Comparison of ENCODE assay signal across 16 cellular contexts in the genomic region with DNA sequence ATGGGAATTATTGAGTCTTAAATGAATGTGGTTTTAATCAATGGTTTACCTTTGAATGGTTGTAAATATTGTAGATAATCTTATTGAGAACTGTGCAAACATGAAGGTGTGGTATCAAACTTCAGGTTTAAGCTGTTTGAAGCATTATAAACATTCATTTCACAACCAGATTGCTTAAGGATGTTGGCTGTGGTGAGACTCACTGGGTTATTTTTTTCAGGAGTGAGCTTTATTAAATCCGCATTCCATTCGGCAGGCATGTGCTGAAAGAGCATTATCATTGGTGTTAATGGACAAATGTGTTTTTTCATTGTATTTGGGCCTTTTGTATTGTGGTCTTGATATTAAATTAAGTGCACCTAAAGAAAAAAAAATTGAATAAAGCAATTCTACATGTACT. TPM values are rescaled to one million over a fixed set of nuclear protein-coding genes. Genes with fewer than 3 reads are reported as not detected.
A peak's percentile ranks its signal among the peaks of the same experiment; 100 is the strongest.
DNase-seq lines count a peak whose midpoint lies in the region; ATAC-seq and TF ChIP-seq lines count a peak whose summit lies in the region.
"Had no signal": no experiment of that assay in that cellular context is flagged by ENCODE, and none has a peak within 500 bp of the region (broad histone marks: within the 10 kb centered on the region; RNA-seq: fewer than 3 reads in every experiment).

No MANE protein-coding gene starts in this region.

- DNase-seq in AG10803 (ENCODE audit: low read depth), result peak; percentile 58
- peak; percentile 65 for DNase-seq in amniotic epithelial cell (ENCODE audit: low read depth)
- DNase-seq in epithelial cell of esophagus (ENCODE audit: low read depth), result peak; percentile 71
- peak; percentile 48 for DNase-seq in renal cortical epithelial cell (ENCODE audit: low read depth)
- no peak for DNase-seq in substantia nigra (lab: John Stamatoyannopoulos, UW)
- DNase-seq in PC-9, result no peak
- no peak for DNase-seq in SW 1271 (lab: John Stamatoyannopoulos, UW)
- DNase-seq: ACHN; Caco-2; CD8-positive, alpha-beta T cell; DND-41; GF-D8 had no signal

- peaks cover 26% of the 10 kb centered on the region for H3K4me1 ChIP-seq in PC-9 (replicated peaks; ENCODE audit: insufficient read depth)
- H3K4me1 ChIP-seq: Caco-2, HAP-1 had no signal

- intact Hi-C loops in PC-9 (cut with micrococcal nuclease; ENCODE audit: unreplicated experiment), result no loop called here

- no peak overlapping the region for H3K27ac ChIP-seq in substantia nigra (ENCODE audit: low read depth, low read length, poor library complexity, severe bottlenecking)
- no peak overlapping the region for H3K27ac ChIP-seq in PC-9

- H3K27me3 ChIP-seq in PC-9 (ENCODE audit: insufficient read depth, low read depth), result no peaks in the 10 kb centered on the region

- H3K36me3 ChIP-seq in PC-9 (ENCODE audit: low read depth), result no peaks in the 10 kb centered on the region
- H3K36me3 ChIP-seq: HAP-1 had no signal

- H3K4me3 ChIP-seq in AG10803 (ENCODE audit: low read length) (no peak overlapping the region), epithelial cell of esophagus (ENCODE audit: low read length) (no peak overlapping the region), PC-9 (no peak overlapping the region)
- H3K4me3 ChIP-seq: HAP-1 had no signal

- H3K9me3 ChIP-seq in PC-9 (ENCODE audit: insufficient read depth, low read depth), result no peaks in the 10 kb centered on the region; the same call in 1 of the 2 replicates
- H3K9me3 ChIP-seq: Caco-2, HAP-1 had no signal

- H3K9me2 ChIP-seq in PC-9 (ENCODE audit: insufficient read depth), result no peaks in the 10 kb centered on the region

- CTCF ChIA-PET in PC-9 (lab: Charles Lee), result no interaction called here

- no peak overlapping the region for H2AFZ ChIP-seq in PC-9

- BruUV-seq in PC-9 (replicated peaks; lab: Mats Ljungman, UMichigan), result no TSS peak

- H3F3A ChIP-seq in PC-9 (ENCODE audit: insufficient read depth, low read depth), result peaks cover 13% of the 10 kb centered on the region; the same call in 1 of the 2 replicates

- H4K20me1 ChIP-seq in PC-9 (ENCODE audit: insufficient read depth), result no peaks in the 10 kb centered on the region

- ATAC-seq in HG02623 (IDR thresholded peaks at IDR 0.05; ENCODE audit: unreplicated experiment), result no peak
- ATAC-seq: CD8-positive, alpha-beta T cell; HepG2 had no signal

- POLR2A ChIA-PET in PC-9 (lab: Charles Lee; ENCODE audit: unreplicated experiment), result no interaction called here

- no peaks in the 10 kb centered on the region for H3K79me2 ChIP-seq in PC-9 (ENCODE audit: low read depth)

- H3K4me2 ChIP-seq in PC-9, result no peak overlapping the region

- no peak for TF ChIP-seq CTCF in AG10803 (conservative IDR thresholded peaks at IDR 0.05; ENCODE audit: low read length)
- no peak for TF ChIP-seq CTCF in epithelial cell of esophagus (IDR thresholded peaks at IDR 0.05; ENCODE audit: insufficient read depth, low read depth, low read length, missing control alignments)
- no peak for TF ChIP-seq CTCF in PC-9 (conservative IDR thresholded peaks at IDR 0.05)

RNA-seq across cellular contexts. Expression of a gene that starts 9.7 kb away (rescaled TPM):
- total RNA-seq in renal cortical epithelial cell (not detected in 2 replicates), PC-9 (2021) (not detected in 2 replicates)
- total RNA-seq: Caco-2; CD8-positive, alpha-beta T cell; H1 had no signal

RNA-seq across cellular contexts. Expression of a gene that starts 35.8 kb away (rescaled TPM):
- total RNA-seq in renal cortical epithelial cell, result 1.3 and 4.9 TPM in 2 replicates
- 0.35 TPM in 1 of 2 replicates, not detected in the other for total RNA-seq in PC-9 (2021)
- total RNA-seq: CD8-positive, alpha-beta T cell; H1 had no signal

RNA-seq across cellular contexts. Expression of a gene that starts 41.1 kb away (rescaled TPM):
- total RNA-seq in renal cortical epithelial cell, result 0.80 TPM in 1 of 2 replicates, not detected in the other
- not detected in 2 replicates for total RNA-seq in PC-9 (2021)
- total RNA-seq: Caco-2; CD8-positive, alpha-beta T cell; H1; HepG2 had no signal

RNA-seq across cellular contexts. Expression of a gene that starts 53.3 kb away (rescaled TPM):
- 0.10 and 2.6 TPM in 2 replicates for total RNA-seq in renal cortical epithelial cell
- total RNA-seq in PC-9 (2021), result not detected in 2 replicates
- total RNA-seq: CD8-positive, alpha-beta T cell; HepG2 had no signal

Comparison
In these comparisons a context has a peak if more than half of its experiments do, and no peak if none do; other contexts are left out.
1. DNase-seq: peak in AG10803 (single experiment), amniotic epithelial cell (single experiment), epithelial cell of esophagus (single experiment) and renal cortical epithelial cell (single experiment); none in substantia nigra (0 of 49), PC-9 (0 of 2) and SW 1271 (0 of 2).